ENCODE assay signal across 25 cellular contexts in the genomic region with DNA sequence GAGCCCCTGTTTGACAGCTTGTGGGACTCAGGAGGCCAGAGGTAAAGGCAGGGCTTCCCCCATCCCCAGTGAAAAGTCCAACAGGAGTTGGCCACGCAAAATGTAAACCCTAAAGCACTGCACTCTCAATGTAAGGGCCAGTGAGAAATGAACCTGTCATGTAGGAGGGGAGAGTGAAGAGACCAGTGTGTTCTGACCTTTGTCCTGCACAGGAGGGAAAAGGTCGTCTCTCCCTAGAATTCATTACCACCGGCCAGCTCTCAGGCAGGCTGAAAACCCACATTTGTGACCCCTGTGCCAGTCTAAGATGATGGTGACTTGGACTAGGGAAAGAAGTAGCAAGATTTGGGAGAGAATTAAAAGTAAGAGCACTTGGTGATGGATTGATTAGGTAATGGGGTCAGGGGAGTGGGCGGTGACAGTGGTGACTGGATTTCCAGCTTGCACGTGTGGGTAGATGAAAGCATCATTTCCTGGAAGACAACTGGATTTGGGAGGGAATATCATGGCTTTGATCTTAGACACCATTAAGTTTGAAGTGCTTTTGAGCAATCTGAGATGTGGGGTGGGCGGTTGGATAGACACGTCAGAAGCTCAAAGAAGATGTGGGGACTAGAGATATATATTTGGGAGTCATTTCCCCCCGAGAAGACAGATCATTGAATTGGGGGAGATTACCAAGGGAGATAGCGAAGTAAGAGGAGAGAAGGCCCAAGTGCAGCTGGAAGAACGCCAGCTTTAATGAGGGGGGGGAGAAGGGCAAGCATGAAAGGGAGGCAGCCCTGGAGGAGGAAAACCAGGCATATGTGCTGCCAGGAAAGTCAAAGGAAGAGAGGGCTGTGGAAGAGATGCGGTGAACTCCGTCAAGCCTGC.
DNase-seq lines count a peak whose midpoint lies in the region; ATAC-seq and TF ChIP-seq lines count a peak whose summit lies in the region.
"Had no signal": no experiment of that assay in that cellular context is flagged by ENCODE, and none has a peak within 500 bp of the region (broad histone marks: within the 10 kb centered on the region; RNA-seq: fewer than 3 reads in every experiment).

No MANE protein-coding gene starts in this region.

- no TSS peak for BruUV-seq in A673 (replicated peaks; lab: Mats Ljungman, UMichigan)

- H3K36me3 ChIP-seq in A673 (ENCODE audit: insufficient read depth, low read length, poor library complexity, severe bottlenecking): no peaks in the 10 kb centered on the region
- H3K36me3 ChIP-seq in right lobe of liver: no peaks in the 10 kb centered on the region

- H3K4me1 ChIP-seq in A673 (ENCODE audit: insufficient read depth, low read length, poor library complexity, severe bottlenecking) (peaks cover 9% of the 10 kb centered on the region), right lobe of liver (peaks cover 0 to 21% (median 6%) of the 10 kb centered on the region in 4 donors)

- WGBS in right lobe of liver (ENCODE audit: insufficient coverage, low coverage, low lambda C conversion rate, missing lambda C conversion rate): 68% methylated on average over 10 of the region's 12 CpGs

- no peak for TF ChIP-seq POLR2A in right lobe of liver (IDR thresholded peaks at IDR 0.05)

- H3K27ac ChIP-seq in A673 (ENCODE audit: low read depth, low read length, poor library complexity, severe bottlenecking): no peak overlapping the region
- no peak overlapping the region for H3K27ac ChIP-seq in right lobe of liver
- H3K27ac ChIP-seq: 22Rv1, RWPE1 had no signal

- intact Hi-C loops in A673 (cut with micrococcal nuclease; ENCODE audit: unreplicated experiment): no loop called here
- intact Hi-C loops in right lobe of liver (cut with DNase I): no loop called here

- ATAC-seq in right lobe of liver: peak; percentile 79 to 87 (median 82)
- ATAC-seq: HCT116 had no signal

- POLR2A ChIA-PET in A673 (lab: Charles Lee; ENCODE audit: low non-redundant PET): no interaction called here

- no peaks in the 10 kb centered on the region for H3K9me3 ChIP-seq in A673 (ENCODE audit: low read depth, low read length, poor library complexity, severe bottlenecking)
- H3K9me3 ChIP-seq in right lobe of liver: no peaks in the 10 kb centered on the region

- TF ChIP-seq CTCF in A673 (conservative IDR thresholded peaks at IDR 0.05; ENCODE audit: low read depth, low read length) (no peak), right lobe of liver (IDR thresholded peaks at IDR 0.05) (no peak)

- no peak overlapping the region for H3K4me3 ChIP-seq in A673 (ENCODE audit: low read depth, low read length, poor library complexity, severe bottlenecking)
- no peak overlapping the region for H3K4me3 ChIP-seq in right lobe of liver

- H3K27me3 ChIP-seq in A673 (replicated peaks; ENCODE audit: insufficient read depth, low read depth, low read length, poor library complexity): no peaks in the 10 kb centered on the region
- H3K27me3 ChIP-seq in right lobe of liver: no peaks in the 10 kb centered on the region

- CTCF ChIA-PET in A673 (lab: Charles Lee): no interaction called here

- DNase-seq in NCI-H2227 (lab: John Stamatoyannopoulos, UW; ENCODE audit: unreplicated experiment) (peak; percentile 11), NCI-H2227 treated with DMSO at 0.1 percent for 48 hours (lab: John Stamatoyannopoulos, UW) (no peak), A673 (ENCODE audit: low spot score) (peak; percentile 7), SW480 (ENCODE audit: low spot score) (peak; percentile 41), right lobe of liver (no peak), Ammon's horn (ENCODE audit: low spot score) (no peak)
- no peak for DNase-seq in stimulated activated CD4-positive, alpha-beta T cell treated with anti-CD3 and anti-CD28 coated beads, Interleukin-4, amount 100 ng/mL, for 24 hours
- no peak for DNase-seq in effector CD8-positive, alpha-beta T cell (lab: John Stamatoyannopoulos, UW)
- DNase-seq: ACHN, Calu3, DMS79 treated with DMSO at 0.1 percent for 48 hours, GF-D8, KBM-7, MV-4-11, NCI-H1105, NCI-H146, NCI-H1930, NCI-H2107, NCI-H446 treated with DMSO at 0.1 percent for 48 hours, NCI-H526, NCI-H82, SHP77 had no signal

Comparison
In these comparisons a context has a peak if more than half of its experiments do, and no peak if none do; other contexts are left out.
1. DNase-seq: peak in NCI-H2227 (single experiment), A673 (single experiment) and SW480 (single experiment); none in NCI-H2227 treated with DMSO at 0.1 percent for 48 hours (single experiment), right lobe of liver (0 of 3), stimulated activated CD4-positive, alpha-beta T cell treated with anti-CD3 and anti-CD28 coated beads, Interleukin-4, amount 100 ng/mL, for 24 hours (single experiment), effector CD8-positive, alpha-beta T cell (single experiment) and Ammon's horn (single experiment).